ENCODE assay signal across 1 cellular context in the genomic region with DNA sequence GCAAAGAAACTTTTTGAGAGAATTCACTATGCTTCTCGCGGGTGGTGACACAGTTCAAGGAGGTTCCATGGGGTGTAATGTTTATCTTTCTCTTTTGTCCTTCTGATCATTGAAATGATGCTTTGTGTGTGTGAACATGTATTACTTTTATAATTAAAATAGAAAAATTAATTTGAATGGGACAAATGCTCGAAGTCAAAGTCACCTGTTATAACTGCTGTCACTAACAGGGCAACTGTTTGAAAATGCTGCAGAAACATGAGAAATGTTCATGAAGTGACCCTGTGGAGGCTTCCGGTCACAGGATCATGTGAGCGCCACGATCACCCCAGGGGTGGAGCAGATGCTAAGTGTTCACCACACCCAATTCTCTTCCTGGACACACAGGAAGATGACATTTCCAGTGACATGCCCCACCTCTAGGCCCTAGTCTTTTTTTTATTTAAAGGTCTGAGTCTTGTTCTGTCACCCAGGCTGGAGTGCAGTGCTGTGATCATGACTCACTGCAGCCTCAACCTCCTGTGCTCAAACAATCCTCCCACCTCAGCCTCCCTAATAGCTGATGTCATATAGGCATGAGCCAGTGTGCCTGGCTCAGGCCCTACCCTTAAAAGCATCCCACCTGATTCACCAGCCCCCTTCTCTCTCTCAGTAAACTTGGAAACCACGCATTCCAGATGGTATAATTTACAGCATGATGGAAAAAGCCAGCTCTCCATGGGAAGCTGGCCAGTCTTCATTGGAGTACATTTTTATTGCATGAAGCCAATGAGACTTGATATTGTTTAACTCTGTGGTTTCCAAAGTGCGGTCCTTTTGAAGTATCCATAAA.
A peak's percentile ranks its signal among the peaks of the same experiment; 100 is the strongest.
TF ChIP-seq lines count a peak whose summit lies in the region.

No MANE protein-coding gene starts in this region.

TF ChIP-seq in K562, 482 proteins besides CTCF, POLR2A, EP300 and RAD21 (continued from another document and continues in another):
- no peak for TF ChIP-seq ZBTB8A (IDR thresholded peaks at IDR 0.05; ENCODE audit: partially characterized antibody)
- peak; percentile 35; the same call in 1 of the 2 replicates for TF ChIP-seq MTA3 (IDR thresholded peaks at IDR 0.05; ENCODE audit: borderline replicate concordance)
- no peak for TF ChIP-seq ZNF695 (CRISPR knock-in tag; IDR thresholded peaks at IDR 0.05)
- TF ChIP-seq LEF1 (IDR thresholded peaks at IDR 0.05): peak; percentile 51; the same call in 1 of the 2 replicates
- no peak for TF ChIP-seq TFAM (CRISPR knock-in tag; conservative IDR thresholded peaks at IDR 0.05)
- no peak for TF ChIP-seq MEF2A (IDR thresholded peaks at IDR 0.05; ENCODE audit: control insufficient read depth, low read depth, low read length)
- TF ChIP-seq NFYB (IDR thresholded peaks at IDR 0.05; ENCODE audit: extremely low read depth, insufficient read length): no peak
- TF ChIP-seq ATF7 (IDR thresholded peaks at IDR 0.05): peak; percentile 89
- TF ChIP-seq CEBPZ (IDR thresholded peaks at IDR 0.05; ENCODE audit: borderline replicate concordance, low read depth, low read length): no peak
- TF ChIP-seq E2F3 (CRISPR knock-in tag; IDR thresholded peaks at IDR 0.05): no peak
- TF ChIP-seq BCOR (IDR thresholded peaks at IDR 0.05): peak; percentile 97
- TF ChIP-seq MLX (CRISPR knock-in tag; conservative IDR thresholded peaks at IDR 0.05): no peak
- TF ChIP-seq TEAD1 (CRISPR knock-in tag; IDR thresholded peaks at IDR 0.05): 0 out of 4 replicates have a peak, but pooled peaks of 1 of the 2 experiments have one; percentile 4
- TF ChIP-seq CBX5 (IDR thresholded peaks at IDR 0.05; ENCODE audit: borderline replicate concordance, low read depth): no peak
- TF ChIP-seq ARNT (IDR thresholded peaks at IDR 0.05): peak; percentile 40 to 59; a peak in 1 of 4 replicates
- no peak for TF ChIP-seq ZNF121 (CRISPR knock-in tag; conservative IDR thresholded peaks at IDR 0.05)
- TF ChIP-seq HDAC1 (IDR thresholded peaks at IDR 0.05): peak in 1 of 2 experiments; percentile 82; a peak in 2 of 4 replicates
- TF ChIP-seq, protein P1, sequence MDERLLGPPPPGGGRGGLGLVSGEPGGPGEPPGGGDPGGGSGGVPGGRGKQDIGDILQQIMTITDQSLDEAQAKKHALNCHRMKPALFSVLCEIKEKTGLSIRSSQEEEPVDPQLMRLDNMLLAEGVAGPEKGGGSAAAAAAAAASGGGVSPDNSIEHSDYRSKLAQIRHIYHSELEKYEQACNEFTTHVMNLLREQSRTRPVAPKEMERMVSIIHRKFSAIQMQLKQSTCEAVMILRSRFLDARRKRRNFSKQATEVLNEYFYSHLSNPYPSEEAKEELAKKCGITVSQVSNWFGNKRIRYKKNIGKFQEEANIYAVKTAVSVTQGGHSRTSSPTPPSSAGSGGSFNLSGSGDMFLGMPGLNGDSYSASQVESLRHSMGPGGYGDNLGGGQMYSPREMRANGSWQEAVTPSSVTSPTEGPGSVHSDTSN (CRISPR knock-in tag; IDR thresholded peaks at IDR 0.05; ENCODE audit: low read depth): no peak
- TF ChIP-seq, protein P1 (tag; conservative IDR thresholded peaks at IDR 0.05; ENCODE audit: low read depth): peak; percentile 58
- TF ChIP-seq ZNF23 (CRISPR knock-in tag; IDR thresholded peaks at IDR 0.05): no peak
- TF ChIP-seq ZNF780A (CRISPR knock-in tag; IDR thresholded peaks at IDR 0.05): no peak
- no peak for TF ChIP-seq ZBTB33 (CRISPR knock-in tag; IDR thresholded peaks at IDR 0.05)
- TF ChIP-seq CEBPB (tag; IDR thresholded peaks at IDR 0.05): no peak
- TF ChIP-seq NFXL1 (CRISPR knock-in tag; IDR thresholded peaks at IDR 0.05): no peak
- TF ChIP-seq MCM2 (IDR thresholded peaks at IDR 0.05; ENCODE audit: low read depth): no peak
- no peak; the same call in 1 of the 2 replicates for TF ChIP-seq FOXJ2 (tag; IDR thresholded peaks at IDR 0.05)
- no peak for TF ChIP-seq RNF219 (CRISPR knock-in tag; IDR thresholded peaks at IDR 0.05)
- no peak for TF ChIP-seq TSC22D4 (tag; IDR thresholded peaks at IDR 0.05)
- no peak for TF ChIP-seq BRF1 (IDR thresholded peaks at IDR 0.05; ENCODE audit: borderline replicate concordance, extremely low read depth, insufficient read length)
- no peak for TF ChIP-seq EWSR1 (IDR thresholded peaks at IDR 0.05; ENCODE audit: borderline replicate concordance, low read depth, partially characterized antibody)
- no peak for TF ChIP-seq PPARD (CRISPR knock-in tag; IDR thresholded peaks at IDR 0.05)
- TF ChIP-seq FOXK2 (conservative IDR thresholded peaks at IDR 0.05 in 1 of 2, IDR thresholded peaks at IDR 0.05 in 1 of 2; ENCODE audit: low read depth in 2 of 2): peak; percentile 73 to 85
- TF ChIP-seq ZNF57 (CRISPR knock-in tag; IDR thresholded peaks at IDR 0.05): no peak
- TF ChIP-seq ZFP1 (CRISPR knock-in tag; IDR thresholded peaks at IDR 0.05): no peak
- TF ChIP-seq ZNF766 (CRISPR knock-in tag; conservative IDR thresholded peaks at IDR 0.05): peak; percentile 71
- TF ChIP-seq, protein P2, sequence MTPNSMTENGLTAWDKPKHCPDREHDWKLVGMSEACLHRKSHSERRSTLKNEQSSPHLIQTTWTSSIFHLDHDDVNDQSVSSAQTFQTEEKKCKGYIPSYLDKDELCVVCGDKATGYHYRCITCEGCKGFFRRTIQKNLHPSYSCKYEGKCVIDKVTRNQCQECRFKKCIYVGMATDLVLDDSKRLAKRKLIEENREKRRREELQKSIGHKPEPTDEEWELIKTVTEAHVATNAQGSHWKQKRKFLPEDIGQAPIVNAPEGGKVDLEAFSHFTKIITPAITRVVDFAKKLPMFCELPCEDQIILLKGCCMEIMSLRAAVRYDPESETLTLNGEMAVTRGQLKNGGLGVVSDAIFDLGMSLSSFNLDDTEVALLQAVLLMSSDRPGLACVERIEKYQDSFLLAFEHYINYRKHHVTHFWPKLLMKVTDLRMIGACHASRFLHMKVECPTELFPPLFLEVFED (CRISPR knock-in tag; conservative IDR thresholded peaks at IDR 0.05): no peak
- peak; percentile 68; the same call in 1 of the 2 replicates for TF ChIP-seq SMARCA4 (IDR thresholded peaks at IDR 0.05)
- peak; percentile 45; the same call in 1 of the 2 replicates for TF ChIP-seq CC2D1A (IDR thresholded peaks at IDR 0.05)
- TF ChIP-seq SIRT6 (IDR thresholded peaks at IDR 0.05; ENCODE audit: low read depth, low read length): no peak
- TF ChIP-seq RCOR1 (IDR thresholded peaks at IDR 0.05; ENCODE audit: borderline replicate concordance in 1 of 2, low read depth in 2 of 2, low read length in 2 of 2): peak in 1 of 2 experiments; percentile 94; a peak in 2 of 4 replicates
- no peak for TF ChIP-seq NUFIP1 (IDR thresholded peaks at IDR 0.05; ENCODE audit: partially characterized antibody)
- TF ChIP-seq CSDE1 (IDR thresholded peaks at IDR 0.05): no peak
- TF ChIP-seq GTF2A2 (tag; IDR thresholded peaks at IDR 0.05): no peak
- TF ChIP-seq, protein P3, sequence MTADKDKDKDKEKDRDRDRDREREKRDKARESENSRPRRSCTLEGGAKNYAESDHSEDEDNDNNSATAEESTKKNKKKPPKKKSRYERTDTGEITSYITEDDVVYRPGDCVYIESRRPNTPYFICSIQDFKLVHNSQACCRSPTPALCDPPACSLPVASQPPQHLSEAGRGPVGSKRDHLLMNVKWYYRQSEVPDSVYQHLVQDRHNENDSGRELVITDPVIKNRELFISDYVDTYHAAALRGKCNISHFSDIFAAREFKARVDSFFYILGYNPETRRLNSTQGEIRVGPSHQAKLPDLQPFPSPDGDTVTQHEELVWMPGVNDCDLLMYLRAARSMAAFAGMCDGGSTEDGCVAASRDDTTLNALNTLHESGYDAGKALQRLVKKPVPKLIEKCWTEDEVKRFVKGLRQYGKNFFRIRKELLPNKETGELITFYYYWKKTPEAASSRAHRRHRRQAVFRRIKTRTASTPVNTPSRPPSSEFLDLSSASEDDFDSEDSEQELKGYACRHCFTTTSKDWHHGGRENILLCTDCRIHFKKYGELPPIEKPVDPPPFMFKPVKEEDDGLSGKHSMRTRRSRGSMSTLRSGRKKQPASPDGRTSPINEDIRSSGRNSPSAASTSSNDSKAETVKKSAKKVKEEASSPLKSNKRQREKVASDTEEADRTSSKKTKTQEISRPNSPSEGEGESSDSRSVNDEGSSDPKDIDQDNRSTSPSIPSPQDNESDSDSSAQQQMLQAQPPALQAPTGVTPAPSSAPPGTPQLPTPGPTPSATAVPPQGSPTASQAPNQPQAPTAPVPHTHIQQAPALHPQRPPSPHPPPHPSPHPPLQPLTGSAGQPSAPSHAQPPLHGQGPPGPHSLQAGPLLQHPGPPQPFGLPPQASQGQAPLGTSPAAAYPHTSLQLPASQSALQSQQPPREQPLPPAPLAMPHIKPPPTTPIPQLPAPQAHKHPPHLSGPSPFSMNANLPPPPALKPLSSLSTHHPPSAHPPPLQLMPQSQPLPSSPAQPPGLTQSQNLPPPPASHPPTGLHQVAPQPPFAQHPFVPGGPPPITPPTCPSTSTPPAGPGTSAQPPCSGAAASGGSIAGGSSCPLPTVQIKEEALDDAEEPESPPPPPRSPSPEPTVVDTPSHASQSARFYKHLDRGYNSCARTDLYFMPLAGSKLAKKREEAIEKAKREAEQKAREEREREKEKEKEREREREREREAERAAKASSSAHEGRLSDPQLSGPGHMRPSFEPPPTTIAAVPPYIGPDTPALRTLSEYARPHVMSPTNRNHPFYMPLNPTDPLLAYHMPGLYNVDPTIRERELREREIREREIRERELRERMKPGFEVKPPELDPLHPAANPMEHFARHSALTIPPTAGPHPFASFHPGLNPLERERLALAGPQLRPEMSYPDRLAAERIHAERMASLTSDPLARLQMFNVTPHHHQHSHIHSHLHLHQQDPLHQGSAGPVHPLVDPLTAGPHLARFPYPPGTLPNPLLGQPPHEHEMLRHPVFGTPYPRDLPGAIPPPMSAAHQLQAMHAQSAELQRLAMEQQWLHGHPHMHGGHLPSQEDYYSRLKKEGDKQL (CRISPR knock-in tag; IDR thresholded peaks at IDR 0.05; ENCODE audit: borderline replicate concordance): no peak
